In the genomic region with DNA sequence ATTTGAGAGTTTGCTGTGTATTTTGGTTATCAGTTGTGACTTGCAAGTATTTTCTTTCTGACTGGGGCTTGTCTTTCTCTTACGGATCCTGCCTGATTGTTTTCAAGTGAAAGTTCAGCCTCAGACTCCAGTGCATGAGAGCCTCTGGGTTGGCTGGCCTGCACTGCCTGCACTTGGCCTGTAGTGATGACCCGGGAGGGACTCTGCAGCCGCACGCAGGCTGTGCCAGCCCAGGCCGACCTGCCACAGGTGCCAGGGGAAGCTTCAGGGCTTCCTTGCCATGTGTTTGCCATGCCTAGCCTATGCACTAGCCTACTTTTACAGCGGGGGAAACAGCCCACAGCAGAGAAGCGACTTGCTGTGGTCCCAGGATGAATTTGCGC, we compare ENCODE assay signal across 11 cellular contexts.
DNase-seq lines count a peak whose midpoint lies in the region; ATAC-seq and TF ChIP-seq lines count a peak whose summit lies in the region.
"Had no signal": no experiment of that assay in that cellular context is flagged by ENCODE, and none has a peak within 500 bp of the region (broad histone marks: within the 10 kb centered on the region; RNA-seq: fewer than 3 reads in every experiment).

No MANE protein-coding gene starts in this region.

- H3K36me3 ChIP-seq in BLaER1 (peaks cover 68% of the 10 kb centered on the region), OCI-LY1 (ENCODE audit: insufficient read depth, low read length) (peaks cover 14% of the 10 kb centered on the region; the same call in 1 of the 2 replicates)

- no peaks in the 10 kb centered on the region for H3K79me2 ChIP-seq in OCI-LY1 (ENCODE audit: insufficient read depth, low read length)

- no peaks in the 10 kb centered on the region for H3K9me3 Mint-ChIP-seq in progenitor cell of endocrine pancreas (ENCODE audit: low read depth)
- H3K9me3 Mint-ChIP-seq: nephron had no signal

- no peak overlapping the region for H3K4me3 Mint-ChIP-seq in progenitor cell of endocrine pancreas (ENCODE audit: low read depth)
- H3K4me3 Mint-ChIP-seq: nephron had no signal

- TF ChIP-seq CTCF in OCI-LY1 (IDR thresholded peaks at IDR 0.05; ENCODE audit: low read length): no peak
- TF ChIP-seq CTCF in progenitor cell of endocrine pancreas (IDR thresholded peaks at IDR 0.05; ENCODE audit: unreplicated experiment): no peak

- H3K27me3 ChIP-seq in BLaER1 (no peaks in the 10 kb centered on the region), OCI-LY1 (ENCODE audit: insufficient read depth, low read length) (no peaks in the 10 kb centered on the region)

- peaks cover 14% of the 10 kb centered on the region for H3K4me1 Mint-ChIP-seq in progenitor cell of endocrine pancreas (ENCODE audit: low read depth)

- no peak overlapping the region for H2AFZ ChIP-seq in OCI-LY1 (ENCODE audit: low read length)

- peak overlapping the region; percentile 34; the same call in 1 of the 2 replicates for H3K9ac ChIP-seq in BLaER1
- no peak overlapping the region for H3K9ac ChIP-seq in OCI-LY1 (ENCODE audit: low read length)

- H3K27ac ChIP-seq in BLaER1 (no peak overlapping the region), OCI-LY1 (ENCODE audit: low read depth, low read length, poor library complexity, severe bottlenecking) (peak overlapping the region; percentile 70), epithelial cell of prostate (peak overlapping the region; percentile 50)

- no peak overlapping the region for H3K4me3 ChIP-seq in BLaER1
- H3K4me3 ChIP-seq in OCI-LY1 (ENCODE audit: low read depth, low read length, poor library complexity, severe bottlenecking): no peak overlapping the region
- H3K4me3 ChIP-seq: HAP-1 had no signal

- DNase-seq in epithelial cell of prostate (ENCODE audit: low read depth, low spot score): no peak
- DNase-seq in progenitor cell of endocrine pancreas (ENCODE audit: low spot score, unreplicated experiment): no peak
- no peak for DNase-seq in NCI-H146 (lab: John Stamatoyannopoulos, UW)
- DNase-seq in NCI-H446 (lab: John Stamatoyannopoulos, UW): no peak
- DNase-seq: MM.1S had no signal

- H3K9me2 ChIP-seq in OCI-LY1 (ENCODE audit: low read depth, low read length): no peaks in the 10 kb centered on the region

- no peak for ATAC-seq in HG03095 (IDR thresholded peaks at IDR 0.05; ENCODE audit: unreplicated experiment)
- ATAC-seq in HG03378 (IDR thresholded peaks at IDR 0.05; ENCODE audit: unreplicated experiment): no peak

- H3F3A ChIP-seq in OCI-LY1 (ENCODE audit: insufficient read depth, low read length): no peaks in the 10 kb centered on the region

- peaks cover 12% of the 10 kb centered on the region for H3K36me3 Mint-ChIP-seq in progenitor cell of endocrine pancreas (ENCODE audit: insufficient read depth)

- H3K4me2 ChIP-seq in BLaER1: peak overlapping the region; percentile 24
- no peak overlapping the region for H3K4me2 ChIP-seq in OCI-LY1 (ENCODE audit: low read length)

- no peaks in the 10 kb centered on the region for H3K27me3 Mint-ChIP-seq in progenitor cell of endocrine pancreas

- H3K27ac Mint-ChIP-seq in progenitor cell of endocrine pancreas: peak overlapping the region; percentile 88
- H3K27ac Mint-ChIP-seq: nephron had no signal

- H3K4me1 ChIP-seq in BLaER1 (peaks cover 49% of the 10 kb centered on the region), OCI-LY1 (ENCODE audit: insufficient read depth, low read length, severe bottlenecking) (peaks cover 17% of the 10 kb centered on the region)
- H3K4me1 ChIP-seq: HAP-1 had no signal

- H4K20me1 ChIP-seq in BLaER1 (peaks cover 90% of the 10 kb centered on the region), OCI-LY1 (ENCODE audit: insufficient read depth, low read length) (no peaks in the 10 kb centered on the region)

- H3K9me3 ChIP-seq in BLaER1 (no peaks in the 10 kb centered on the region), OCI-LY1 (ENCODE audit: low read length) (no peaks in the 10 kb centered on the region)
- H3K9me3 ChIP-seq: HAP-1 had no signal
